ENCODE assay signal across 8 cellular contexts in the genomic region with DNA sequence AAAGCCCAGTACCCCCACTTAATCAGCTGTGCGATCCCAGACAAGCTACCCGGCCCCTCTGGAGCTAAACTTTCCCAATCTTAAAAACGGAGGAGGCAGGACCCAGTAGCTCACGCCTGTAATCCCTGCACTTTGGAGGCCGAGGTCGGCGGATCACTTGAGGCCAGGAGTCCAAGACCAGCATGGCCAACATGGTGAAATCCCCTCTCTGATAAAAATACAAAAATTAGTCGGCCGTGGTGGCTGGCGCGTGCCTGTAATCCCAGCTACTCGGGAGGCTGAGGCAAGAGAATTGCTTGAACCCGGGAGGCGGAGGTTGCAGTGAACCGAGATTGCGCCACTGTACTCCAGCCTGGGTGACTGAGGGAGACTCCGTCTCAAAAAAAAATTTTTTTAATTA. TPM values are rescaled to one million over a fixed set of nuclear protein-coding genes. Genes with fewer than 3 reads are reported as not detected.
DNase-seq lines count a peak whose midpoint lies in the region; ATAC-seq, FAIRE-seq and TF ChIP-seq lines count a peak whose summit lies in the region.
"Not testable (repeated sequence)": the region's sequence is repeated elsewhere in the genome, so short reads cannot be mapped to it uniquely, and the experiment has no call there.

No MANE protein-coding gene starts in this region.

- H3K9me3 Mint-ChIP-seq in effector memory CD8-positive, alpha-beta T cell; nephron progenitor cell; stimulated activated naive CD8-positive, alpha-beta T cell treated with anti-CD3 and anti-CD28 coated beads, Interleukin-15, Interleukin-2, amounts not matched to agents 100 ng/mL and 50 ng/mL, for 24 hours: not testable (repeated sequence)

- not testable (repeated sequence) for H3K9me3 ChIP-seq in A549; HAP-1; T-helper 17 cell (ENCODE audit: control insufficient read depth, low read length, poor library complexity, severe bottlenecking); adipocyte (ENCODE audit: control insufficient read depth, low read length); iPS-18a (ENCODE audit: control insufficient read depth, low read depth, low read length)

- not testable (repeated sequence) for TF ChIP-seq CTCF in A549 (IDR thresholded peaks at IDR 0.05); nephron progenitor cell (IDR thresholded peaks at IDR 0.05)

- in situ Hi-C loops in HAP-1 (cut with MboI; ENCODE audit: low sequenced_read_pairs), result not testable (repeated sequence)

- peaks cover 43% of the 10 kb centered on the region for H3K4me1 Mint-ChIP-seq in T-helper 17 cell
- H3K4me1 Mint-ChIP-seq in effector memory CD8-positive, alpha-beta T cell (ENCODE audit: low read depth in 2 of 2), result peaks cover 47 to 49% of the 10 kb centered on the region in 2 donors
- peaks cover 59% of the 10 kb centered on the region for H3K4me1 Mint-ChIP-seq in nephron progenitor cell
- peaks cover 20% of the 10 kb centered on the region for H3K4me1 Mint-ChIP-seq in stimulated activated naive CD8-positive, alpha-beta T cell treated with anti-CD3 and anti-CD28 coated beads, Interleukin-15, Interleukin-2, amounts not matched to agents 100 ng/mL and 50 ng/mL, for 24 hours (ENCODE audit: low read depth)

- not testable (repeated sequence) for H3K36me3 Mint-ChIP-seq in T-helper 17 cell (ENCODE audit: low read depth); nephron progenitor cell (ENCODE audit: low read depth)
- H3K36me3 Mint-ChIP-seq in effector memory CD8-positive, alpha-beta T cell (ENCODE audit: insufficient read depth), result peaks cover 56% of the 10 kb centered on the region
- peaks cover 13% of the 10 kb centered on the region for H3K36me3 Mint-ChIP-seq in stimulated activated naive CD8-positive, alpha-beta T cell treated with anti-CD3 and anti-CD28 coated beads, Interleukin-15, Interleukin-2, amounts not matched to agents 100 ng/mL and 50 ng/mL, for 24 hours (ENCODE audit: low read depth)

- not testable (repeated sequence) for DNase-seq in A549 (ENCODE audit: low read depth in 1 of 2, low spot score in 1 of 2); HAP-1 (ENCODE audit: low spot score in 2 of 2); T-helper 17 cell; adipocyte (ENCODE audit: low read depth); effector memory CD8-positive, alpha-beta T cell; nephron progenitor cell

- TF ChIP-seq RAD21 in A549 (conservative IDR thresholded peaks at IDR 0.05 in 1 of 2, IDR thresholded peaks at IDR 0.05 in 1 of 2), result not testable (repeated sequence)

- H3K27ac ChIP-seq in A549; iPS-18a (ENCODE audit: low read length): not testable (repeated sequence)

- not testable (repeated sequence) for H3K27me3 ChIP-seq in HAP-1 (ENCODE audit: low read depth); adipocyte (replicated peaks; ENCODE audit: control insufficient read depth, insufficient read depth, low read length)
- H3K27me3 ChIP-seq in iPS-18a (ENCODE audit: control insufficient read depth, insufficient read depth, low read length), result peaks cover 43% of the 10 kb centered on the region

- not testable (repeated sequence) for FAIRE-seq in A549 (lab: Jason Lieb, UNC)

- H3K4me2 ChIP-seq in A549, result peak overlapping the region; percentile 92

- H3K4me3 ChIP-seq in A549, result peak overlapping the region; percentile 84; the same call in 1 of the 3 replicates
- peak overlapping the region; percentile 66 for H3K4me3 ChIP-seq in HAP-1
- H3K4me3 ChIP-seq in adipocyte (ENCODE audit: low read length), result peak overlapping the region; percentile 76
- H3K4me3 ChIP-seq in iPS-18a (ENCODE audit: low read length), result peak overlapping the region; percentile 64

- not testable (repeated sequence) for H3K36me3 ChIP-seq in HAP-1 (replicated peaks); adipocyte (ENCODE audit: control insufficient read depth, insufficient read depth, low read length, severe bottlenecking); iPS-18a (ENCODE audit: control insufficient read depth, low read depth, low read length)

- not testable (repeated sequence) for H3K27me3 Mint-ChIP-seq in T-helper 17 cell; effector memory CD8-positive, alpha-beta T cell; stimulated activated naive CD8-positive, alpha-beta T cell treated with anti-CD3 and anti-CD28 coated beads, Interleukin-15, Interleukin-2, amounts not matched to agents 100 ng/mL and 50 ng/mL, for 24 hours
- peaks cover 10% of the 10 kb centered on the region for H3K27me3 Mint-ChIP-seq in nephron progenitor cell (ENCODE audit: low read depth, poor library complexity)

- POLR2A ChIA-PET in A549 (lab: Yijun Ruan, JAX), result interaction anchor here (0.6 to 2.9 kb wide), 3 partner anchors 19 to 78 kb away, joined by 4 to 17 read pairs (median 6); no protein-coding TSS in a partner anchor

- H3K4me1 ChIP-seq in A549 (peaks cover 23% of the 10 kb centered on the region), HAP-1 (peaks cover 28% of the 10 kb centered on the region), iPS-18a (ENCODE audit: control insufficient read depth, low read depth, low read length) (peaks cover 14% of the 10 kb centered on the region)
- H3K4me1 ChIP-seq in adipocyte (ENCODE audit: control insufficient read depth, insufficient read depth, low read length), result not testable (repeated sequence)

- CTCF ChIA-PET in A549 (lab: Yijun Ruan, JAX), result interaction anchor here (0.8 to 4.7 kb wide), 3 partner anchors 13 to 169 kb away, joined by 3 to 35 read pairs (median 18); no protein-coding TSS in a partner anchor

- 88% methylated on average over 17 of the region's 17 CpGs for WGBS in A549 (ENCODE audit: missing lambda C conversion rate)

- not testable (repeated sequence) for TF ChIP-seq POLR2A in A549 (IDR thresholded peaks at IDR 0.05; ENCODE audit: low read length)

- not testable (repeated sequence) for TF ChIP-seq EP300 in A549 (IDR thresholded peaks at IDR 0.05)

- H3K4me3 Mint-ChIP-seq in T-helper 17 cell, result peak overlapping the region; percentile 96
- H3K4me3 Mint-ChIP-seq in effector memory CD8-positive, alpha-beta T cell, result peak overlapping the region; percentile 98 to 99
- peak overlapping the region; percentile 95 for H3K4me3 Mint-ChIP-seq in nephron progenitor cell
- H3K4me3 Mint-ChIP-seq in stimulated activated naive CD8-positive, alpha-beta T cell treated with anti-CD3 and anti-CD28 coated beads, Interleukin-15, Interleukin-2, amounts not matched to agents 100 ng/mL and 50 ng/mL, for 24 hours, result peak overlapping the region; percentile 95

- not testable (repeated sequence) for ATAC-seq in A549; T-helper 17 cell; effector memory CD8-positive, alpha-beta T cell (replicated peaks)

- not testable (repeated sequence) for H3K27ac Mint-ChIP-seq in T-helper 17 cell; effector memory CD8-positive, alpha-beta T cell; nephron progenitor cell
- peak overlapping the region; percentile 97 for H3K27ac Mint-ChIP-seq in stimulated activated naive CD8-positive, alpha-beta T cell treated with anti-CD3 and anti-CD28 coated beads, Interleukin-15, Interleukin-2, amounts not matched to agents 100 ng/mL and 50 ng/mL, for 24 hours

- not testable (repeated sequence) for H3K9ac ChIP-seq in adipocyte (ENCODE audit: low read length); iPS-18a (ENCODE audit: low read length)

RNA-seq across cellular contexts. Expression of a gene that starts 1.3 kb away (rescaled TPM):
- 3.6 and 4.3 TPM in 2 replicates for polyA plus RNA-seq in A549 (2011; rRNA removed)
- 9.7 and 13.2 TPM in 2 replicates for polyA plus RNA-seq in A549 (2012; cell fraction: cytosol; rRNA removed)
- polyA plus RNA-seq in A549 (2012; cell fraction: nucleus; rRNA removed), result 19.4 and 21.9 TPM in 2 replicates
- 4.2 to 5.2 TPM (median 5.0 TPM) in 3 replicates for polyA plus RNA-seq in A549 (2017; fragmentation: RNase III; extraction: RNeasy Plus Mini Kit Qiagen cat#74134 plus additional on column Dnase treatment)
- 5.0 and 5.5 TPM in 2 replicates for polyA minus RNA-seq in A549 (2011; rRNA and poly(A)+ RNA removed)
- total RNA-seq in T-helper 17 cell, result 100 to 1,000 TPM; 188 to 200 TPM
